In genomic region chr15:92903588-92903955, GRCh38 we compare ENCODE assay signal across 8 cellular contexts. TPM values are rescaled to one million over a fixed set of nuclear protein-coding genes. Genes with fewer than 3 reads are reported as not detected.
DNase-seq lines count a peak whose midpoint lies in the region; ATAC-seq lines count a peak whose summit lies in the region.

No MANE protein-coding gene starts in this region.

- peak overlapping the region; percentile 98 for H3K4me3 Mint-ChIP-seq in T-helper 1 cell treated with Interleukin-12 subunit alpha and Interleukin-12 subunit beta and Interleukin-4 antibody, amounts not matched to agents 30 μg/mL and 1 μg/mL, for 36 hours
- H3K4me3 Mint-ChIP-seq in activated T-helper 17 cell treated with anti-CD3 and anti-CD28 coated beads, Interleukin-2, amount 50 U/mL, for 72 hours, result peak overlapping the region; percentile 94
- H3K4me3 Mint-ChIP-seq in immature natural killer cell, result peak overlapping the region; percentile 90 to 100 (median 99)

- H3K27ac Mint-ChIP-seq in T-helper 1 cell treated with Interleukin-12 subunit alpha and Interleukin-12 subunit beta and Interleukin-4 antibody, amounts not matched to agents 30 μg/mL and 1 μg/mL, for 36 hours, result peak overlapping the region; percentile 99
- peak overlapping the region; percentile 99 for H3K27ac Mint-ChIP-seq in activated T-helper 17 cell treated with anti-CD3 and anti-CD28 coated beads, Interleukin-2, amount 50 U/mL, for 72 hours
- H3K27ac Mint-ChIP-seq in immature natural killer cell, result peak overlapping the region; percentile 98 to 100 (median 100)

- H3K9me3 Mint-ChIP-seq in T-helper 1 cell treated with Interleukin-12 subunit alpha and Interleukin-12 subunit beta and Interleukin-4 antibody, amounts not matched to agents 30 μg/mL and 1 μg/mL, for 36 hours, result peaks cover 8% of the 10 kb centered on the region
- H3K9me3 Mint-ChIP-seq in activated T-helper 17 cell treated with anti-CD3 and anti-CD28 coated beads, Interleukin-2, amount 50 U/mL, for 72 hours, result peaks cover 5% of the 10 kb centered on the region
- H3K9me3 Mint-ChIP-seq in immature natural killer cell, result no peaks in the 10 kb centered on the region

- H3K4me1 Mint-ChIP-seq in T-helper 1 cell treated with Interleukin-12 subunit alpha and Interleukin-12 subunit beta and Interleukin-4 antibody, amounts not matched to agents 30 μg/mL and 1 μg/mL, for 36 hours (ENCODE audit: low read depth), result peaks cover 57% of the 10 kb centered on the region
- H3K4me1 Mint-ChIP-seq in activated T-helper 17 cell treated with anti-CD3 and anti-CD28 coated beads, Interleukin-2, amount 50 U/mL, for 72 hours, result peaks cover 44% of the 10 kb centered on the region
- H3K4me1 Mint-ChIP-seq in immature natural killer cell, result peaks cover 71 to 83% of the 10 kb centered on the region in 2 donors

- peaks cover 63% of the 10 kb centered on the region for H3K36me3 Mint-ChIP-seq in T-helper 1 cell treated with Interleukin-12 subunit alpha and Interleukin-12 subunit beta and Interleukin-4 antibody, amounts not matched to agents 30 μg/mL and 1 μg/mL, for 36 hours (ENCODE audit: low read depth)
- H3K36me3 Mint-ChIP-seq in activated T-helper 17 cell treated with anti-CD3 and anti-CD28 coated beads, Interleukin-2, amount 50 U/mL, for 72 hours (ENCODE audit: low read depth), result peaks cover 98% of the 10 kb centered on the region
- H3K36me3 Mint-ChIP-seq in immature natural killer cell, result peaks cover 8 to 15% (median 11%) of the 10 kb centered on the region in 3 donors

- peak overlapping the region; percentile 98 for H3K27ac ChIP-seq in temporal lobe (ENCODE audit: low read depth, low read length)

- no peak for DNase-seq in T-helper 1 cell
- DNase-seq in immature natural killer cell, result no peak
- no peak for DNase-seq in DMS53 treated with DMSO at 0.1 percent for 48 hours (lab: John Stamatoyannopoulos, UW; ENCODE audit: unreplicated experiment)
- no peak for DNase-seq in NCI-H1694 treated with DMSO at 0.1 percent for 48 hours (lab: John Stamatoyannopoulos, UW)

- ATAC-seq in activated T-helper 17 cell treated with anti-CD3 and anti-CD28 coated beads, Interleukin-2, amount 50 U/mL, for 72 hours (replicated peaks), result no peak
- ATAC-seq in GM21367 (IDR thresholded peaks at IDR 0.05; ENCODE audit: unreplicated experiment), result no peak

- H3K27me3 Mint-ChIP-seq in T-helper 1 cell treated with Interleukin-12 subunit alpha and Interleukin-12 subunit beta and Interleukin-4 antibody, amounts not matched to agents 30 μg/mL and 1 μg/mL, for 36 hours (ENCODE audit: low read depth), result no peaks in the 10 kb centered on the region
- no peaks in the 10 kb centered on the region for H3K27me3 Mint-ChIP-seq in activated T-helper 17 cell treated with anti-CD3 and anti-CD28 coated beads, Interleukin-2, amount 50 U/mL, for 72 hours
- H3K27me3 Mint-ChIP-seq in immature natural killer cell (ENCODE audit: low read depth in 3 of 3), result peaks cover 14 to 30% (median 27%) of the 10 kb centered on the region in 3 donors

RNA-seq across cellular contexts. Expression of gene CHD2, which starts 3.4 kb away (rescaled TPM):
- 100 to 1,000 TPM; 159 to 357 TPM for total RNA-seq in activated T-helper 17 cell treated with anti-CD3 and anti-CD28 coated beads, Interleukin-2, amount 50 U/mL, for 72 hours
- polyA plus RNA-seq in immature natural killer cell, result 10 to 100 TPM; 24.7 to 77.7 (median 36.9) TPM
- 93.4 TPM for total RNA-seq in temporal lobe
